12 cellular contexts compared by ENCODE assay signal in genomic region chr10:69217119-69217754, GRCh38. TPM values are rescaled to one million over a fixed set of nuclear protein-coding genes. Genes with fewer than 3 reads are reported as not detected.
A peak's percentile ranks its signal among the peaks of the same experiment; 100 is the strongest.
DNase-seq lines count a peak whose midpoint lies in the region; ATAC-seq and TF ChIP-seq lines count a peak whose summit lies in the region.
"Had no signal": no experiment of that assay in that cellular context is flagged by ENCODE, and none has a peak within 500 bp of the region (broad histone marks: within the 10 kb centered on the region; RNA-seq: fewer than 3 reads in every experiment).

No MANE protein-coding gene starts in this region.

- DNase-seq in AG20443 (ENCODE audit: low spot score) (peak; percentile 78), brain microvascular endothelial cell (peak; percentile 59), DMS153 treated with DMSO at 0.1 percent for 48 hours (lab: John Stamatoyannopoulos, UW; ENCODE audit: unreplicated experiment) (no peak), NOMO-1 treated with dmso at 0.1 percent for 144 hours (lab: John Stamatoyannopoulos, UW; ENCODE audit: unreplicated experiment) (no peak)
- DNase-seq in activated naive CD4-positive, alpha-beta T cell treated with Interleukin-2 at 50 U/mL for 16 hours: no peak
- DNase-seq: activated CD4-positive, alpha-beta T cell treated with anti-CD3 and anti-CD28 coated beads, Interleukin-2, amount 50 U/mL, for 1 hour; central memory CD4-positive, alpha-beta T cell; DMS79 treated with DMSO at 0.1 percent for 48 hours had no signal

- in situ Hi-C loops in brain microvascular endothelial cell (cut with HindIII; ENCODE audit: low pct_ligation_motif_present, low sequenced_read_pairs): no loop called here

- H3K36me3 ChIP-seq in brain microvascular endothelial cell (replicated peaks): no peaks in the 10 kb centered on the region
- no peaks in the 10 kb centered on the region for H3K36me3 ChIP-seq in liver (ENCODE audit: control insufficient read depth in 4 of 4, insufficient read depth in 3 of 4, low read depth in 1 of 4, low read length in 3 of 4)
- H3K36me3 ChIP-seq: right atrium auricular region had no signal

- TF ChIP-seq RAD21 in Ishikawa (IDR thresholded peaks at IDR 0.05; ENCODE audit: low read depth) (no peak), liver (IDR thresholded peaks at IDR 0.05) (no peak)

- peaks cover 0 to 5% (median under 1%) of the 10 kb centered on the region in 4 donors for H3K4me1 ChIP-seq in liver (ENCODE audit: control insufficient read depth in 4 of 4, insufficient read depth in 4 of 4, low read length in 3 of 4)
- H3K4me1 ChIP-seq: right atrium auricular region had no signal

- peaks cover 0 to 1% (median 0%) of the 10 kb centered on the region in 4 donors for H3K9me3 ChIP-seq in liver (ENCODE audit: control insufficient read depth in 4 of 4, low read length in 3 of 4)
- H3K9me3 ChIP-seq: right atrium auricular region had no signal

- no peak for TF ChIP-seq EP300 in Ishikawa (IDR thresholded peaks at IDR 0.05; ENCODE audit: borderline replicate concordance)

- H3K27ac ChIP-seq in brain microvascular endothelial cell: peak overlapping the region; percentile 28
- H3K27ac ChIP-seq in liver (ENCODE audit: low read depth in 1 of 2, low read length in 2 of 2): no peak overlapping the region
- H3K27ac ChIP-seq: right atrium auricular region had no signal

- no peak overlapping the region for H3K9ac ChIP-seq in liver (ENCODE audit: low read depth in 1 of 2, low read length in 2 of 2)

- WGBS in liver: 69% methylated on average over 4 of the region's 4 CpGs

- ATAC-seq in GM19328 (IDR thresholded peaks at IDR 0.05; ENCODE audit: unreplicated experiment): no peak

- no peak for TF ChIP-seq CTCF in brain microvascular endothelial cell (IDR thresholded peaks at IDR 0.05; ENCODE audit: low read depth, low read length, missing control alignments)
- no peak for TF ChIP-seq CTCF in liver (IDR thresholded peaks at IDR 0.05; ENCODE audit: low read depth, low read length, missing input control)

- no peaks in the 10 kb centered on the region for H3K27me3 ChIP-seq in brain microvascular endothelial cell (replicated peaks)
- peaks cover 0 to 2% (median 0%) of the 10 kb centered on the region in 4 donors for H3K27me3 ChIP-seq in liver (ENCODE audit: control insufficient read depth in 4 of 4, insufficient read depth in 4 of 4, low read length in 3 of 4)
- H3K27me3 ChIP-seq: right atrium auricular region had no signal

- H3K4me3 ChIP-seq in brain microvascular endothelial cell (ENCODE audit: low read depth, low read length) (no peak overlapping the region), liver (ENCODE audit: low read depth in 1 of 3, low read length in 3 of 3) (no peak overlapping the region)
- H3K4me3 ChIP-seq: right atrium auricular region had no signal

TF ChIP-seq in Ishikawa, 13 proteins besides CTCF, POLR2A, EP300 and RAD21:
- no peak for TF ChIP-seq CREB1 (IDR thresholded peaks at IDR 0.05; ENCODE audit: low read depth)
- TF ChIP-seq TEAD4 (IDR thresholded peaks at IDR 0.05): peak; percentile 67
- TF ChIP-seq CEBPB (IDR thresholded peaks at IDR 0.05): peak; percentile 89

TF ChIP-seq in liver, 16 proteins besides CTCF, POLR2A, EP300 and RAD21:
- no peak for TF ChIP-seq FOXA1 (IDR thresholded peaks at IDR 0.05)
- TF ChIP-seq ATF3 (IDR thresholded peaks at IDR 0.05): peak; percentile 37
- TF ChIP-seq ZBTB33 (IDR thresholded peaks at IDR 0.05): no peak
- TF ChIP-seq FOXA2 (IDR thresholded peaks at IDR 0.05): no peak
- TF ChIP-seq HNF4A (conservative IDR thresholded peaks at IDR 0.05): no peak
- no peak for TF ChIP-seq YY1 (IDR thresholded peaks at IDR 0.05)
- TF ChIP-seq REST (IDR thresholded peaks at IDR 0.05): no peak
- TF ChIP-seq TAF1 (conservative IDR thresholded peaks at IDR 0.05): no peak
- TF ChIP-seq NR2F2 (IDR thresholded peaks at IDR 0.05): no peak
- TF ChIP-seq GABPA (IDR thresholded peaks at IDR 0.05 in 1 of 2, conservative IDR thresholded peaks at IDR 0.05 in 1 of 2): no peak
- TF ChIP-seq RXRA (IDR thresholded peaks at IDR 0.05): no peak
- TF ChIP-seq SP1 (IDR thresholded peaks at IDR 0.05): no peak
- TF ChIP-seq HNF4G (IDR thresholded peaks at IDR 0.05): no peak
- no peak for TF ChIP-seq MAX (IDR thresholded peaks at IDR 0.05)
- TF ChIP-seq EGR1 (IDR thresholded peaks at IDR 0.05; ENCODE audit: low read depth in 2 of 2): no peak
- TF ChIP-seq JUND (IDR thresholded peaks at IDR 0.05): peak in 1 of 2 donors; percentile 8

RNA-seq across cellular contexts. Expression of gene HKDC1, which starts 2.9 kb away (rescaled TPM):
- total RNA-seq in liver: 10 to 100 TPM in 1 of 2 donors, 1 to 10 TPM in 1; 5.6 to 20.0 TPM
- polyA plus RNA-seq in liver: 1 to 10 TPM in 1 of 2 donors, under 1 TPM in 1; 0.53 to 4.8 TPM

RNA-seq across cellular contexts. Expression of gene SUPV3L1, which starts 37.2 kb away (rescaled TPM):
- 10 to 100 TPM; 14.1 to 21.7 TPM for total RNA-seq in liver
- polyA plus RNA-seq in liver: 10 to 100 TPM; 14.5 to 20.6 TPM

Comparison
In these comparisons a context has a peak if more than half of its experiments do, and no peak if none do; other contexts are left out.
1. DNase-seq: peak in AG20443 (single experiment) and brain microvascular endothelial cell (single experiment); none in DMS153 treated with DMSO at 0.1 percent for 48 hours (single experiment), NOMO-1 treated with dmso at 0.1 percent for 144 hours (single experiment) and activated naive CD4-positive, alpha-beta T cell treated with Interleukin-2 at 50 U/mL for 16 hours (single experiment).